1 cellular context compared by ENCODE assay signal in genomic region chr19:3343619-3344502, GRCh38.
TF ChIP-seq lines count a peak whose summit lies in the region.

No MANE protein-coding gene starts in this region.

TF ChIP-seq in HepG2, 621 proteins besides CTCF, POLR2A, EP300 and RAD21 (continued from another document and continues in another):
- TF ChIP-seq KIAA2018 (CRISPR knock-in tag; IDR thresholded peaks at IDR 0.05; ENCODE audit: borderline replicate concordance): no peak
- no peak for TF ChIP-seq FOSL1 (CRISPR knock-in tag; IDR thresholded peaks at IDR 0.05; ENCODE audit: borderline replicate concordance)
- TF ChIP-seq ZNF572 (CRISPR knock-in tag; IDR thresholded peaks at IDR 0.05): no peak
- no peak for TF ChIP-seq IRF2 (CRISPR knock-in tag; IDR thresholded peaks at IDR 0.05)
- no peak for TF ChIP-seq HMGA1 (CRISPR knock-in tag; conservative IDR thresholded peaks at IDR 0.05)
- TF ChIP-seq PHF21A (CRISPR knock-in tag; IDR thresholded peaks at IDR 0.05): peak; percentile 55; the same call in 1 of the 2 replicates
- no peak for TF ChIP-seq ZNF441 (CRISPR knock-in tag; IDR thresholded peaks at IDR 0.05; ENCODE audit: borderline replicate concordance)
- peak; percentile 97 for TF ChIP-seq HNRNPL (IDR thresholded peaks at IDR 0.05; ENCODE audit: low read depth, low read length)
- TF ChIP-seq AKNA (CRISPR knock-in tag; IDR thresholded peaks at IDR 0.05; ENCODE audit: borderline replicate concordance): no peak
- TF ChIP-seq RCOR2 (CRISPR knock-in tag; IDR thresholded peaks at IDR 0.05): peak; percentile 62; the same call in 1 of the 2 replicates
- peak; percentile 36; the same call in 1 of the 2 replicates for TF ChIP-seq HDAC2 (CRISPR knock-in tag; IDR thresholded peaks at IDR 0.05)
- peak; percentile 47; the same call in 1 of the 2 replicates for TF ChIP-seq ELF3 (CRISPR knock-in tag; IDR thresholded peaks at IDR 0.05)
- TF ChIP-seq TFAP4 (IDR thresholded peaks at IDR 0.05; ENCODE audit: borderline replicate concordance, low read depth): peak; percentile 35; the same call in 1 of the 2 replicates
- 0 out of 2 replicates have a peak, but pooled peaks have one; percentile 17 for TF ChIP-seq ZNF839 (CRISPR knock-in tag; IDR thresholded peaks at IDR 0.05; ENCODE audit: borderline replicate concordance)
- peak; percentile 55 for TF ChIP-seq STAG1 (CRISPR knock-in tag; IDR thresholded peaks at IDR 0.05)
- TF ChIP-seq DDIT3 (CRISPR knock-in tag; IDR thresholded peaks at IDR 0.05): no peak
- no peak for TF ChIP-seq ZNF562 (CRISPR knock-in tag; IDR thresholded peaks at IDR 0.05; ENCODE audit: borderline replicate concordance)
- TF ChIP-seq MAX (IDR thresholded peaks at IDR 0.05): peak; percentile 69; the same call in 1 of the 2 replicates
- TF ChIP-seq ZNF7 (CRISPR knock-in tag; IDR thresholded peaks at IDR 0.05): no peak
- TF ChIP-seq SP4 (CRISPR knock-in tag; IDR thresholded peaks at IDR 0.05): peak; percentile 42
- no peak for TF ChIP-seq ZNF362 (CRISPR knock-in tag; IDR thresholded peaks at IDR 0.05; ENCODE audit: borderline replicate concordance)
- no peak for TF ChIP-seq RERE (CRISPR knock-in tag; IDR thresholded peaks at IDR 0.05; ENCODE audit: low read depth)
- TF ChIP-seq BCLAF1 (IDR thresholded peaks at IDR 0.05): no peak
- no peak for TF ChIP-seq ZNF331 (CRISPR knock-in tag; IDR thresholded peaks at IDR 0.05)
- TF ChIP-seq ZNF550 (CRISPR knock-in tag; IDR thresholded peaks at IDR 0.05; ENCODE audit: borderline replicate concordance): no peak
- TF ChIP-seq ZNF230 (CRISPR knock-in tag; IDR thresholded peaks at IDR 0.05): no peak
- no peak for TF ChIP-seq STAT5B (CRISPR knock-in tag; IDR thresholded peaks at IDR 0.05)
